ENCODE assay signal across 16 cellular contexts in the genomic region with DNA sequence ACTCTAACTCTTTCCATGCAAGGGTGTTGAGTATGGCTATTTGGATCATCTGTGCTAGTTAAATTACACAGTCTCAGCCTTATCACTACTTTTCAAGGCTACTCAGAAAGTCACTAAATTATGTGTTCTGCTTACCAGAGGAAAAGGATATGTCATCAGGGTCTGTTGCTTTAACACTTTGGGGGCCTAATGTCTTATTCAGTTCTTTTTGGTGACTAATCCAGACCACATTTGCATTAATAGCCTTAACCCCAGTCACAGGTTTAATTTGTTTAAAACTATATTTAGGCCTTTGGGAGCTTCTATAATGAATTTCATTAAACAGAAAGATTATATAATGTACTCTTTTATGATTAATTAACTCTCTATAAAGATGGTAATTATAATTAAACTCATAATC.
DNase-seq lines count a peak whose midpoint lies in the region; ATAC-seq and TF ChIP-seq lines count a peak whose summit lies in the region.
"Had no signal": no experiment of that assay in that cellular context is flagged by ENCODE, and none has a peak within 500 bp of the region (broad histone marks: within the 10 kb centered on the region; RNA-seq: fewer than 3 reads in every experiment).

No MANE protein-coding gene starts in this region.

- H3K27ac ChIP-seq in GM23248 (no peak overlapping the region), SU-DHL-6 (ENCODE audit: low read depth, low read length) (no peak overlapping the region), smooth muscle cell (ENCODE audit: low read depth) (peak overlapping the region; percentile 99)

- H3K9me3 ChIP-seq in GM23248 (ENCODE audit: low read depth): no peaks in the 10 kb centered on the region
- no peaks in the 10 kb centered on the region for H3K9me3 ChIP-seq in SU-DHL-6 (ENCODE audit: insufficient read depth, low read length)
- H3K9me3 ChIP-seq in smooth muscle cell (replicated peaks; ENCODE audit: low read depth): no peaks in the 10 kb centered on the region
- H3K9me3 ChIP-seq: BE2C had no signal

- H3K27me3 ChIP-seq in GM23248 (replicated peaks; ENCODE audit: insufficient read depth): no peaks in the 10 kb centered on the region
- no peaks in the 10 kb centered on the region for H3K27me3 ChIP-seq in SU-DHL-6 (ENCODE audit: low read length)
- no peaks in the 10 kb centered on the region for H3K27me3 ChIP-seq in smooth muscle cell (ENCODE audit: low read depth)
- H3K27me3 ChIP-seq: BE2C had no signal

- peak; percentile 3 for DNase-seq in GM23248
- peak; percentile 12 for DNase-seq in glomerular visceral epithelial cell (ENCODE audit: extremely low spot score)
- no peak for DNase-seq in smooth muscle cell (lab: John Stamatoyannopoulos, UW; ENCODE audit: unreplicated experiment)
- DNase-seq in nucleus accumbens (lab: John Stamatoyannopoulos, UW): no peak
- no peak for DNase-seq in DMS53 treated with DMSO at 0.1 percent for 48 hours (lab: John Stamatoyannopoulos, UW; ENCODE audit: unreplicated experiment)
- DNase-seq: BE2C, DMS 273 treated with DMSO at 0.1 percent for 48 hours, EL, HCEC 1CT, MV-4-11, NCI-H1436, NCI-H2029 treated with DMSO at 0.1 percent for 48 hours, NCI-H510A, RPMI8226 had no signal

- H3K4me2 ChIP-seq in GM23248 (ENCODE audit: unreplicated experiment): no peak overlapping the region
- no peak overlapping the region for H3K4me2 ChIP-seq in SU-DHL-6 (ENCODE audit: low read depth, low read length, poor library complexity, severe bottlenecking)
- peak overlapping the region; percentile 66 for H3K4me2 ChIP-seq in smooth muscle cell

- H3K79me2 ChIP-seq in GM23248 (ENCODE audit: insufficient read depth) (no peaks in the 10 kb centered on the region), SU-DHL-6 (ENCODE audit: insufficient read depth, low read length) (no peaks in the 10 kb centered on the region), smooth muscle cell (ENCODE audit: low read depth) (no peaks in the 10 kb centered on the region)

- in situ Hi-C loops in GM23248 (cut with MboI): no loop called here

- H3K4me1 ChIP-seq in GM23248 (ENCODE audit: insufficient read depth): no peaks in the 10 kb centered on the region
- peaks cover 14% of the 10 kb centered on the region for H3K4me1 ChIP-seq in smooth muscle cell (ENCODE audit: low read depth)
- H3K4me1 ChIP-seq: BE2C had no signal

- H4K20me1 ChIP-seq in GM23248 (ENCODE audit: insufficient read depth) (no peaks in the 10 kb centered on the region), SU-DHL-6 (ENCODE audit: low read depth, low read length) (no peaks in the 10 kb centered on the region), smooth muscle cell (ENCODE audit: low read depth) (no peaks in the 10 kb centered on the region)

- H3K9ac ChIP-seq in GM23248 (no peak overlapping the region), SU-DHL-6 (ENCODE audit: low read length) (no peak overlapping the region), smooth muscle cell (ENCODE audit: low read depth) (peak overlapping the region; percentile 91)

- H3K4me3 ChIP-seq in GM23248 (no peak overlapping the region), SU-DHL-6 (ENCODE audit: insufficient read depth, low read length, poor library complexity, severe bottlenecking) (no peak overlapping the region), smooth muscle cell (no peak overlapping the region)

- TF ChIP-seq CTCF in SU-DHL-6 (IDR thresholded peaks at IDR 0.05; ENCODE audit: insufficient read depth, low read length, poor library complexity, severe bottlenecking) (no peak), smooth muscle cell (IDR thresholded peaks at IDR 0.05; ENCODE audit: borderline replicate concordance, insufficient read depth, poor library complexity, severe bottlenecking) (no peak)

- H2AFZ ChIP-seq in GM23248: no peak overlapping the region
- H2AFZ ChIP-seq in SU-DHL-6 (ENCODE audit: low read depth, low read length, severe bottlenecking): peak overlapping the region; percentile 51
- H2AFZ ChIP-seq in smooth muscle cell (ENCODE audit: low read depth): peak overlapping the region; percentile 15

- no peaks in the 10 kb centered on the region for H3K36me3 ChIP-seq in GM23248 (ENCODE audit: low read depth)
- no peaks in the 10 kb centered on the region for H3K36me3 ChIP-seq in SU-DHL-6 (ENCODE audit: low read length)
- no peaks in the 10 kb centered on the region for H3K36me3 ChIP-seq in smooth muscle cell (ENCODE audit: low read depth)
- H3K36me3 ChIP-seq: BE2C had no signal

- H3F3A ChIP-seq in GM23248 (ENCODE audit: insufficient read depth): no peaks in the 10 kb centered on the region
- no peaks in the 10 kb centered on the region for H3F3A ChIP-seq in SU-DHL-6 (ENCODE audit: insufficient read depth)
- peaks cover 16% of the 10 kb centered on the region for H3F3A ChIP-seq in smooth muscle cell (ENCODE audit: low read depth)

- H3K9me2 ChIP-seq in GM23248 (ENCODE audit: insufficient read depth) (no peaks in the 10 kb centered on the region), SU-DHL-6 (replicated peaks; ENCODE audit: insufficient read depth, low read length) (no peaks in the 10 kb centered on the region)

- ATAC-seq in GM21367 (IDR thresholded peaks at IDR 0.05; ENCODE audit: unreplicated experiment): no peak

Comparison
In these comparisons a context has a peak if more than half of its experiments do, and no peak if none do; other contexts are left out.
1. DNase-seq: peak in GM23248 (single experiment) and glomerular visceral epithelial cell (single experiment); none in smooth muscle cell (single experiment), nucleus accumbens (0 of 56) and DMS53 treated with DMSO at 0.1 percent for 48 hours (single experiment).